Comparison of ENCODE assay signal across 15 cellular contexts in the genomic region with DNA sequence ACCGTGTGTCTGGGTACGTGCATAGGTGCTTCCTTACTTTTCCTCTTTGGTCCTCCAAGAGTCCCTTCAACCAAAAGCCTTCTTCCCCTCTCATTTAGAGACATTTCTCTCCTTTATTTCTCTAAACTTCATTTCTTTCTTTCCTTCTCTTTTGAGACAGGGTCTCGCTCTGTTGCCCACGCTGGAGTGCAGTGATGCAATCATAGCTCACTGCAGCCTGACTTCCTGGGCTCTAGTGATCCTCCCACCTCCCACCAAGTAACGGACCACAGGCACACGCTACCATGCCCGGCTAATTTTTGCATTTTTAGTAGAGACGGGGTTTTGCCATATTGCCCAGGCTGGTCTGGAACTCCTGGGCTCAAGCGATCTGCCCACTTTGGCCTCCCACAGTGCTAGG.
"Had no signal": no experiment of that assay in that cellular context is flagged by ENCODE, and none has a peak within 500 bp of the region (broad histone marks: within the 10 kb centered on the region; RNA-seq: fewer than 3 reads in every experiment).

No MANE protein-coding gene starts in this region.

- H3K27me3 Mint-ChIP-seq: activated naive CD4-positive, alpha-beta T cell treated with anti-CD3 and anti-CD28 coated beads, Interleukin-2, amount 10 ng/mL, durations not matched to agents 7 days and 5 days; effector memory CD8-positive, alpha-beta T cell; naive thymus-derived CD8-positive, alpha-beta T cell; stimulated activated memory B cell treated with anti-CD40 and anti-IgM and Interleukin-4, amounts not matched to agents 10 μg/mL and 1 μg/mL and 100 μg/mL, for 72 hours; type B pancreatic cell had no signal

- H3K4me1 Mint-ChIP-seq: activated naive CD4-positive, alpha-beta T cell treated with anti-CD3 and anti-CD28 coated beads, Interleukin-2, amount 10 ng/mL, durations not matched to agents 7 days and 5 days had no signal

- H3K27ac Mint-ChIP-seq: activated naive CD4-positive, alpha-beta T cell treated with anti-CD3 and anti-CD28 coated beads, Interleukin-2, amount 10 ng/mL, durations not matched to agents 7 days and 5 days; stimulated activated memory B cell treated with anti-CD40 and anti-IgM and Interleukin-4, amounts not matched to agents 10 μg/mL and 1 μg/mL and 100 μg/mL, for 72 hours; T-helper 1 cell treated with Interleukin-12 subunit alpha and Interleukin-12 subunit beta and Interleukin-4 antibody, amounts not matched to agents 30 μg/mL and 1 μg/mL, for 36 hours; type B pancreatic cell had no signal

- ATAC-seq: activated CD4-positive, CD25-positive, alpha-beta regulatory T cell treated with anti-CD3 and anti-CD28 coated beads, Interleukin-2, amount 50 U/mL, for 24 hours; effector memory CD8-positive, alpha-beta T cell; naive thymus-derived CD8-positive, alpha-beta T cell; sciatic nerve; stimulated activated memory B cell treated with anti-CD40 and anti-IgM and Interleukin-4, amounts not matched to agents 10 μg/mL and 1 μg/mL and 100 μg/mL, for 72 hours had no signal

- H3K36me3 Mint-ChIP-seq: activated naive CD4-positive, alpha-beta T cell treated with anti-CD3 and anti-CD28 coated beads, Interleukin-2, amount 10 ng/mL, durations not matched to agents 7 days and 5 days had no signal

- H3K9me3 Mint-ChIP-seq: activated naive CD4-positive, alpha-beta T cell treated with anti-CD3 and anti-CD28 coated beads, Interleukin-2, amount 10 ng/mL, durations not matched to agents 7 days and 5 days; effector memory CD8-positive, alpha-beta T cell; naive thymus-derived CD8-positive, alpha-beta T cell; stimulated activated memory B cell treated with anti-CD40 and anti-IgM and Interleukin-4, amounts not matched to agents 10 μg/mL and 1 μg/mL and 100 μg/mL, for 72 hours; T-helper 1 cell treated with Interleukin-12 subunit alpha and Interleukin-12 subunit beta and Interleukin-4 antibody, amounts not matched to agents 30 μg/mL and 1 μg/mL, for 36 hours; type B pancreatic cell had no signal

- DNase-seq: activated CD4-positive, alpha-beta T cell treated with anti-CD3 and anti-CD28 coated beads, Interleukin-2, amount 50 U/mL, for 48 hours; activated effector memory CD4-positive, alpha-beta T cell treated with Interleukin-2 at 50 U/mL for 16 hours; activated naive CD4-positive, alpha-beta T cell treated with anti-CD3 and anti-CD28 coated beads, Interleukin-2, amount 10 ng/mL, durations not matched to agents 7 days and 5 days; activated T-cell treated with anti-CD3 and anti-CD28 coated beads, Interleukin-2, amount 50 U/mL, for 1 hour; dermis blood vessel endothelial cell; effector memory CD8-positive, alpha-beta T cell; esophagus squamous epithelium; naive thymus-derived CD8-positive, alpha-beta T cell; stimulated activated CD4-positive, alpha-beta T cell treated with anti-CD3 and anti-CD28 coated beads, Interleukin-4, amount 100 ng/mL, for 24 hours; testis had no signal

- H3K4me3 Mint-ChIP-seq: activated naive CD4-positive, alpha-beta T cell treated with anti-CD3 and anti-CD28 coated beads, Interleukin-2, amount 10 ng/mL, durations not matched to agents 7 days and 5 days; effector memory CD8-positive, alpha-beta T cell; naive thymus-derived CD8-positive, alpha-beta T cell; stimulated activated memory B cell treated with anti-CD40 and anti-IgM and Interleukin-4, amounts not matched to agents 10 μg/mL and 1 μg/mL and 100 μg/mL, for 72 hours; T-helper 1 cell treated with Interleukin-12 subunit alpha and Interleukin-12 subunit beta and Interleukin-4 antibody, amounts not matched to agents 30 μg/mL and 1 μg/mL, for 36 hours; type B pancreatic cell had no signal
